In genomic region chr11:29629281-29629680, GRCh38 we compare ENCODE assay signal across 23 cellular contexts.
DNase-seq lines count a peak whose midpoint lies in the region; ATAC-seq, FAIRE-seq and TF ChIP-seq lines count a peak whose summit lies in the region.
"Had no signal": no experiment of that assay in that cellular context is flagged by ENCODE, and none has a peak within 500 bp of the region (broad histone marks: within the 10 kb centered on the region; RNA-seq: fewer than 3 reads in every experiment).

No MANE protein-coding gene starts in this region.

- 2% methylated on average over 3 of the region's 3 CpGs for WGBS in HepG2 (ENCODE audit: low lambda C conversion rate)

- TF ChIP-seq EP300 in HepG2 (IDR thresholded peaks at IDR 0.05; ENCODE audit: low read depth in 2 of 2, low read length in 2 of 2): no peak
- no peak for TF ChIP-seq EP300 in HepG2 (CRISPR knock-in tag; IDR thresholded peaks at IDR 0.05; ENCODE audit: borderline replicate concordance)

- no peak for TF ChIP-seq RAD21 in HepG2 (CRISPR knock-in tag; IDR thresholded peaks at IDR 0.05)

- no peak overlapping the region for H3K9ac ChIP-seq in neural progenitor cell
- no peak overlapping the region for H3K9ac ChIP-seq in HepG2 (ENCODE audit: insufficient read depth, low read depth, low read length)

- peak overlapping the region; percentile 72 for H3K27ac Mint-ChIP-seq in neural progenitor cell
- H3K27ac Mint-ChIP-seq: CD4-positive, alpha-beta memory T cell; naive thymus-derived CD4-positive, alpha-beta T cell had no signal

- no peaks in the 10 kb centered on the region for H3K9me3 ChIP-seq in RWPE2 (ENCODE audit: severe bottlenecking)
- H3K9me3 ChIP-seq in neural progenitor cell (ENCODE audit: low read depth): no peaks in the 10 kb centered on the region
- peaks cover 55% of the 10 kb centered on the region for H3K9me3 ChIP-seq in HepG2 (ENCODE audit: low read length)
- H3K9me3 ChIP-seq: pancreas had no signal

- no TSS peak for BruUV-seq in HepG2 (replicated peaks; lab: Mats Ljungman, UMichigan)

- no peaks in the 10 kb centered on the region for H3K9me3 Mint-ChIP-seq in neural progenitor cell

- H3K4me3 ChIP-seq in RWPE2 (ENCODE audit: severe bottlenecking): no peak overlapping the region
- H3K4me3 ChIP-seq in epithelial cell of proximal tubule (ENCODE audit: low read depth, low read length): no peak overlapping the region
- H3K4me3 ChIP-seq in neural progenitor cell: no peak overlapping the region
- H3K4me3 ChIP-seq in HepG2 (replicated peaks in 1 of 3; ENCODE audit: insufficient read depth in 1 of 3, low read depth in 2 of 3, low read length in 3 of 3): no peak overlapping the region
- H3K4me3 ChIP-seq: pancreas had no signal

- no peak for TF ChIP-seq POLR2A in HepG2 (IDR thresholded peaks at IDR 0.05; ENCODE audit: insufficient read depth in 1 of 2, low read depth in 2 of 2, low read length in 2 of 2)

- 0 out of 3 replicates have a peak, but pooled peaks have one; percentile 21 for ATAC-seq in RWPE2 (ENCODE audit: low read depth)
- no peak for ATAC-seq in HG03565 (IDR thresholded peaks at IDR 0.05; ENCODE audit: unreplicated experiment)
- ATAC-seq in HepG2: no peak
- ATAC-seq in HG02623 (IDR thresholded peaks at IDR 0.05; ENCODE audit: unreplicated experiment): no peak
- ATAC-seq: activated CD4-positive, CD25-positive, alpha-beta regulatory T cell treated with anti-CD3 and anti-CD28 coated beads, Interleukin-2, amount 50 U/mL, for 24 hours; HCT116; naive thymus-derived CD4-positive, alpha-beta T cell; pancreas; SK-N-SH treated with all-trans-retinoic acid at 6 μM for 48 hours had no signal

- H3K4me3 Mint-ChIP-seq in neural progenitor cell: no peak overlapping the region
- H3K4me3 Mint-ChIP-seq: CD4-positive, alpha-beta memory T cell; naive thymus-derived CD4-positive, alpha-beta T cell had no signal

- H3K4me2 ChIP-seq in neural progenitor cell (peak overlapping the region; percentile 8), HepG2 (ENCODE audit: low read depth, low read length) (no peak overlapping the region)

- H3K27me3 ChIP-seq in RWPE2 (ENCODE audit: insufficient read depth, poor library complexity, severe bottlenecking) (no peaks in the 10 kb centered on the region), neural progenitor cell (no peaks in the 10 kb centered on the region), HepG2 (ENCODE audit: control insufficient read depth in 1 of 2, insufficient read depth in 2 of 2, low read length in 2 of 2) (no peaks in the 10 kb centered on the region)
- H3K27me3 ChIP-seq: pancreas had no signal

- H2AFZ ChIP-seq in neural progenitor cell (replicated peaks) (no peak overlapping the region), HepG2 (ENCODE audit: low read length) (no peak overlapping the region)

- no peaks in the 10 kb centered on the region for H3K36me3 Mint-ChIP-seq in neural progenitor cell
- H3K36me3 Mint-ChIP-seq: CD4-positive, alpha-beta memory T cell; naive thymus-derived CD4-positive, alpha-beta T cell had no signal

- POLR2A ChIA-PET in HepG2 (lab: Yijun Ruan, JAX): no interaction called here

- CTCF ChIA-PET in HepG2 (lab: Yijun Ruan, JAX; ENCODE audit: low intra/inter-chr PET ratio, low total read pairs): no interaction called here

- peaks cover 17% of the 10 kb centered on the region for H3K4me1 Mint-ChIP-seq in neural progenitor cell
- H3K4me1 Mint-ChIP-seq: CD4-positive, alpha-beta memory T cell; naive thymus-derived CD4-positive, alpha-beta T cell had no signal

- DNase-seq in Daoy (ENCODE audit: low read depth): peak; percentile 29
- DNase-seq in RWPE2 (ENCODE audit: low spot score): no peak
- DNase-seq in epithelial cell of proximal tubule (ENCODE audit: low read depth): peak; percentile 31
- peak; percentile 8 for DNase-seq in neural progenitor cell (ENCODE audit: low spot score)
- DNase-seq in NCI-H1694 (lab: John Stamatoyannopoulos, UW): no peak
- no peak for DNase-seq in HepG2 (ENCODE audit: low spot score)
- DNase-seq: activated naive CD4-positive, alpha-beta T cell treated with anti-CD3 and anti-CD28 coated beads, Interleukin-2, amount 50 U/mL, for 16 hours; activated T-cell treated with anti-CD3 and anti-CD28 coated beads, Interleukin-2, amount 50 U/mL, for 48 hours; CD4-positive, alpha-beta memory T cell; cortex of kidney; foreskin fibroblast; IMR-90; naive thymus-derived CD4-positive, alpha-beta T cell; NCI-H1417 treated with DMSO at 0.1 percent for 48 hours; NCI-H524; pancreas had no signal

- no peak for FAIRE-seq in HepG2 (lab: Jason Lieb, UNC)
- FAIRE-seq: GM19239, islet of Langerhans, pancreas had no signal

- H3K27ac ChIP-seq in RWPE2 (ENCODE audit: poor library complexity, severe bottlenecking): no peak overlapping the region
- H3K27ac ChIP-seq in neural progenitor cell: no peak overlapping the region
- no peak overlapping the region for H3K27ac ChIP-seq in HepG2 (ENCODE audit: extremely low read length, insufficient read depth, low read length)
- H3K27ac ChIP-seq: pancreas had no signal

- TF ChIP-seq CTCF in RWPE2 (IDR thresholded peaks at IDR 0.05; ENCODE audit: poor library complexity, severe bottlenecking): no peak
- no peak for TF ChIP-seq CTCF in epithelial cell of proximal tubule (conservative IDR thresholded peaks at IDR 0.05; ENCODE audit: low read depth, low read length)
- TF ChIP-seq CTCF in neural progenitor cell (IDR thresholded peaks at IDR 0.05): no peak
- no peak for TF ChIP-seq CTCF in HepG2 (CRISPR knock-in tag; IDR thresholded peaks at IDR 0.05)

- H3K36me3 ChIP-seq in RWPE2 (ENCODE audit: low read depth) (no peaks in the 10 kb centered on the region), neural progenitor cell (no peaks in the 10 kb centered on the region), HepG2 (replicated peaks in 1 of 2; ENCODE audit: control insufficient read depth in 1 of 2, insufficient read depth in 2 of 2, low read length in 2 of 2) (no peaks in the 10 kb centered on the region)
- H3K36me3 ChIP-seq: pancreas had no signal

- H3K4me1 ChIP-seq in RWPE2 (ENCODE audit: insufficient read depth, poor library complexity, severe bottlenecking) (no peaks in the 10 kb centered on the region), neural progenitor cell (peaks cover 17% of the 10 kb centered on the region), HepG2 (ENCODE audit: insufficient read depth, low read length) (no peaks in the 10 kb centered on the region)
- H3K4me1 ChIP-seq: pancreas had no signal

- H3K27me3 Mint-ChIP-seq in neural progenitor cell (ENCODE audit: insufficient read depth, low read depth): no peaks in the 10 kb centered on the region
- H3K27me3 Mint-ChIP-seq: CD4-positive, alpha-beta memory T cell; naive thymus-derived CD4-positive, alpha-beta T cell had no signal

- in situ Hi-C loops in HepG2 (cut with HindIII; ENCODE audit: extremely low pct_ligation_motif_present, low pct_unique_long_range_greater_than_20kb): no loop called here

- no peaks in the 10 kb centered on the region for H3F3A ChIP-seq in neural progenitor cell (ENCODE audit: low read depth)

- H4K20me1 ChIP-seq in neural progenitor cell (ENCODE audit: low read depth) (no peaks in the 10 kb centered on the region), HepG2 (ENCODE audit: insufficient read depth, low read length) (no peaks in the 10 kb centered on the region)

- intact Hi-C loops in HepG2 (cut with micrococcal nuclease; ENCODE audit: unreplicated experiment): no loop called here

- H3K79me2 ChIP-seq in neural progenitor cell (ENCODE audit: low read depth): no peaks in the 10 kb centered on the region
- no peaks in the 10 kb centered on the region for H3K79me2 ChIP-seq in HepG2 (ENCODE audit: insufficient read depth, low read length)

TF ChIP-seq in HepG2, 621 proteins besides CTCF, POLR2A, EP300 and RAD21:
- TF ChIP-seq YEATS4 (CRISPR knock-in tag; IDR thresholded peaks at IDR 0.05; ENCODE audit: borderline replicate concordance) (no peak), ZNF569 (CRISPR knock-in tag; IDR thresholded peaks at IDR 0.05; ENCODE audit: borderline replicate concordance) (no peak), ZNF326 (CRISPR knock-in tag; IDR thresholded peaks at IDR 0.05; ENCODE audit: borderline replicate concordance) (no peak), MTA1 (CRISPR knock-in tag; IDR thresholded peaks at IDR 0.05; ENCODE audit: borderline replicate concordance) (no peak)

Comparison
In these comparisons a context has a peak if more than half of its experiments do, and no peak if none do; other contexts are left out.
1. DNase-seq: peak in Daoy (single experiment), epithelial cell of proximal tubule (single experiment) and neural progenitor cell (single experiment); none in RWPE2 (single experiment), NCI-H1694 (single experiment) and HepG2 (single experiment).